1 cellular context compared by ENCODE assay signal in the genomic region with DNA sequence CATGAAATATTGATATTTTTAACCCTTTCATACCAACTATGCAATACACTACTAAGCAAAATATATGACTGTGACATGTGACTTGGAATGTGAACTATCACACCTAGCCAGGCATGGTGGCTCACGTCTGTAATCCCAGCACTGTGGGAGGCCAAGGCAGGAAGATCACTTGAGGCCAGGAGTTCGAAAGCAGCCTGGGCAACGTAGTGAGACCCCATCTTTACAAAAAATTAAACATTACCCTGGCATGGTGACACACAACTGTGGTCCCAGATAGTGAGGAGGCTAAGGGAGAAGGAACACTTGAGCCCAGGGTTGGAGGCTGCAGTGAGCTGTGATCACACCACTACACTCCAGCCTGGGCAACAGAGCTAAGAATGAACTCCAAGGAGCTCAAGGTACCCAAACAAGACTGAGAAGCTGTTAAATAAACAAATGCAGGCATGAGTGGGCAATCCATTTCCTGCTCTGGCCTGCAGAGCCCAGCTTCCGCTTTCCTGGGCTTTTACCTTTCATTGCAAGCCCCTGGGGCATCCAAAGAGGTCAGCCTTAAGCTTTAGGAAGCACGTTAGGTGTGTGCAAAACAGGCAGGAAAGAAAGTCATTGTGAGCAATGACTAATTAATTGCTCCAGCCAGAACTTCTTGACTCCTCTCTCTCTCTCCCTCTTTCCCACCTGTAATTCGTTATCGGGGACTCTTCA.
TF ChIP-seq lines count a peak whose summit lies in the region.

No MANE protein-coding gene starts in this region.

TF ChIP-seq in WTC11, 78 proteins besides CTCF, POLR2A, EP300 and RAD21 (continued from another document):
- no peak for TF ChIP-seq ELF4 (CRISPR knock-in tag; IDR thresholded peaks at IDR 0.05; ENCODE audit: low read depth)
- TF ChIP-seq NR1H2 (CRISPR knock-in tag; IDR thresholded peaks at IDR 0.05): no peak
- no peak for TF ChIP-seq KAT7 (CRISPR knock-in tag; IDR thresholded peaks at IDR 0.05; ENCODE audit: borderline replicate concordance)
- TF ChIP-seq ZNF121 (CRISPR knock-in tag; IDR thresholded peaks at IDR 0.05): peak; percentile 93
- no peak for TF ChIP-seq ZMAT4 (CRISPR knock-in tag; IDR thresholded peaks at IDR 0.05)
